ENCODE assay signal across 18 cellular contexts in genomic region chr11:131672191-131672590, GRCh38.
"Had no signal": no experiment of that assay in that cellular context is flagged by ENCODE, and none has a peak within 500 bp of the region (broad histone marks: within the 10 kb centered on the region; RNA-seq: fewer than 3 reads in every experiment).

No MANE protein-coding gene starts in this region.

- H3K27me3 Mint-ChIP-seq: activated CD4-positive, alpha-beta T cell treated with anti-CD3 and anti-CD28 coated beads, Interleukin-2, amount 10 ng/mL, durations not matched to agents 24 days and 14 days had no signal

- H3K36me3 Mint-ChIP-seq: activated naive CD8-positive, alpha-beta T cell treated with anti-CD3 and anti-CD28 coated beads for 36 hours had no signal

- H3K4me3 ChIP-seq: left lung, psoas muscle, tibial nerve, uterus had no signal

- H3K27ac Mint-ChIP-seq: activated CD4-positive, alpha-beta T cell treated with anti-CD3 and anti-CD28 coated beads, Interleukin-2, amount 10 ng/mL, durations not matched to agents 24 days and 14 days; activated CD8-positive, alpha-beta T cell treated with anti-CD3 and anti-CD28 coated beads, Interleukin-2, amount 10 ng/mL, durations not matched to agents 7 days and 5 days; activated naive CD8-positive, alpha-beta T cell treated with anti-CD3 and anti-CD28 coated beads for 36 hours; activated T-cell treated with anti-CD3 and anti-CD28 coated beads, Interleukin-2, amount 50 U/mL, for 72 hours; nephron; T-helper 17 cell had no signal

- H3K27me3 ChIP-seq: tibial nerve, uterus had no signal

- H3K9me3 Mint-ChIP-seq: activated CD4-positive, alpha-beta T cell treated with anti-CD3 and anti-CD28 coated beads, Interleukin-2, amount 10 ng/mL, durations not matched to agents 24 days and 14 days; activated naive CD8-positive, alpha-beta T cell treated with anti-CD3 and anti-CD28 coated beads for 36 hours; activated T-cell treated with anti-CD3 and anti-CD28 coated beads, Interleukin-2, amount 50 U/mL, for 72 hours; nephron had no signal

- H3K9me3 ChIP-seq: left lung, psoas muscle, tibial nerve, uterus had no signal

- H3K4me1 ChIP-seq: left lung, psoas muscle, uterus had no signal

- H3K27ac ChIP-seq: epithelial cell of prostate, left lung, psoas muscle, tibial nerve, uterus had no signal

- H3K36me3 ChIP-seq: left lung, tibial nerve, uterus had no signal

- DNase-seq: activated CD4-positive, alpha-beta T cell treated with anti-CD3 and anti-CD28 coated beads, Interleukin-2, amount 10 ng/mL, durations not matched to agents 24 days and 14 days; activated CD4-positive, CD25-positive, alpha-beta regulatory T cell; activated CD8-positive, alpha-beta memory T cell treated with anti-CD3 and anti-CD28 coated beads, Interleukin-2, amount 50 U/mL, for 4 hours; activated CD8-positive, alpha-beta T cell treated with anti-CD3 and anti-CD28 coated beads, Interleukin-2, amount 10 ng/mL, durations not matched to agents 7 days and 5 days; activated gamma-delta T cell; activated naive CD8-positive, alpha-beta T cell treated with anti-CD3 and anti-CD28 coated beads for 36 hours; activated T-cell treated with anti-CD3 and anti-CD28 coated beads, Interleukin-2, amount 50 U/mL, for 72 hours; dermis blood vessel endothelial cell; mesenchymal stem cell; psoas muscle; stimulated activated CD4-positive, alpha-beta T cell treated with anti-CD3 and anti-CD28 coated beads, Interleukin-1b, Interleukin-23, amount 100 ng/mL, for 48 hours; T-helper 17 cell; uterus had no signal

- H3K4me3 Mint-ChIP-seq: activated CD4-positive, alpha-beta T cell treated with anti-CD3 and anti-CD28 coated beads, Interleukin-2, amount 10 ng/mL, durations not matched to agents 24 days and 14 days; activated CD8-positive, alpha-beta T cell treated with anti-CD3 and anti-CD28 coated beads, Interleukin-2, amount 10 ng/mL, durations not matched to agents 7 days and 5 days; activated naive CD8-positive, alpha-beta T cell treated with anti-CD3 and anti-CD28 coated beads for 36 hours; activated T-cell treated with anti-CD3 and anti-CD28 coated beads, Interleukin-2, amount 50 U/mL, for 72 hours; nephron; T-helper 17 cell had no signal

- ATAC-seq: activated CD8-positive, alpha-beta T cell treated with anti-CD3 and anti-CD28 coated beads, Interleukin-2, amount 10 ng/mL, durations not matched to agents 7 days and 5 days; activated T-cell treated with anti-CD3 and anti-CD28 coated beads, Interleukin-2, amount 50 U/mL, for 72 hours; left lung; psoas muscle; sciatic nerve; T-helper 17 cell had no signal
